ENCODE assay signal across 8 cellular contexts in the genomic region with DNA sequence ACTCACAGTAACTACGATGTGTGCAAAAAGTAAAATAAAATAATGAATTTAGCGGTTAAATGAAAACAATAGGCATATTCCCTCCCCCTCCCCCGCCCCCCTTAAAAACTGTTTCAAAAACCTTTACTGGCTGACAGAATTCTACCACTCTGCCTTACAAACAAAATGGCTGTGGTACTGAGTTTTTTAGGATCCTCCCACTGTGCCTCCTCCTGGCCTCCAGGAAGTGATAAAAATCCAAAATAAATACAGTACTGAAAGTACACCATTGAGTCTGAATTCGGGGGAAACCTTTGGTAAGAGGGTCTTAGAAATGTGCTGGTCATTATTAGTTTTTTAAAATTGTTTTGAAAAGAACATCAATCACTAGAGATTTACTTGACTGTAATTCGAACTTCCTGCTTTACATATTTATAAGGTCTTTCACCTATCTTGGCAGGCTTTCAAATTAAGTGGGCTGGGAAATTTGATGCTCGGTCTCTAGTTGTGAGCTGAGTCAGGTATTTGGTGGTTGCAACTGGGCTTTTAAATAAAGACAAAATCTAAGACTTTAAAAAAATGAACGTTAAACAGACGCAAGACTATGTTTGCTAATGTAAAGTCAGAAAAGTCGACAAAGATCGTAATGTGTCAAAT. TPM values are rescaled to one million over a fixed set of nuclear protein-coding genes. Genes with fewer than 3 reads are reported as not detected.
A peak's percentile ranks its signal among the peaks of the same experiment; 100 is the strongest.
DNase-seq lines count a peak whose midpoint lies in the region; ATAC-seq, FAIRE-seq and TF ChIP-seq lines count a peak whose summit lies in the region.

No MANE protein-coding gene starts in this region.

- peak; percentile 92 for FAIRE-seq in islet of Langerhans (lab: Jason Lieb, UNC)

- in situ Hi-C loops in GM13977 (cut with MboI; ENCODE audit: low pct_unique_long_range_greater_than_20kb, low sequenced_read_pairs, unreplicated experiment): no loop called here

- H3K27ac ChIP-seq in stomach: peak overlapping the region in 4 of 5 donors; percentile 82 to 88 (median 86)

- no peaks in the 10 kb centered on the region for H3K27me3 ChIP-seq in stomach

- intact Hi-C loops in stomach (cut with DNase I; ENCODE audit: low total_unique reads): no loop called here

- TF ChIP-seq CTCF in stomach (IDR thresholded peaks at IDR 0.05) (no peak), GM13977 (IDR thresholded peaks at IDR 0.05; ENCODE audit: extremely low read depth, insufficient read depth, missing control alignments) (no peak)

- no peak for TF ChIP-seq POLR2A in stomach (IDR thresholded peaks at IDR 0.05)

- no peaks in the 10 kb centered on the region for H3K36me3 ChIP-seq in stomach

- peaks cover 4 to 41% (median 20%) of the 10 kb centered on the region in 4 donors for H3K4me1 ChIP-seq in stomach

- H3K4me3 ChIP-seq in stomach: peak overlapping the region; percentile 58 to 73 (median 66)

- H3K9me3 ChIP-seq in stomach: no peaks in the 10 kb centered on the region

- ATAC-seq in HG03432 (IDR thresholded peaks at IDR 0.05; ENCODE audit: unreplicated experiment): peak; percentile 36

- DNase-seq in ELR (ENCODE audit: low read depth): peak; percentile 73
- DNase-seq in NCI-H82 treated with DMSO at 0.1 percent for 48 hours (lab: John Stamatoyannopoulos, UW; ENCODE audit: unreplicated experiment): peak; percentile 69
- peak; percentile 64 for DNase-seq in central memory CD4-positive, alpha-beta T cell
- no peak for DNase-seq in stomach
- DNase-seq in effector CD8-positive, alpha-beta T cell (lab: John Stamatoyannopoulos, UW): no peak
- DNase-seq in GM13977 (ENCODE audit: low spot score): no peak

- TF ChIP-seq EP300 in stomach (IDR thresholded peaks at IDR 0.05): no peak

- 7 to 13% (median 9%) methylated on average over 10 of the region's 10 CpGs for WGBS in stomach, 5 donors

RNA-seq across cellular contexts. Expression of a gene that starts 32.5 kb away (rescaled TPM):
- total RNA-seq in stomach: 100 to 1,000 TPM in 1 of 5 donors, 10 to 100 TPM in 4; 31.2 to 182 (median 48.1) TPM
- polyA plus RNA-seq in stomach: 1 to 10 TPM; 9.2 to 9.9 (median 9.7) TPM

Comparison
In these comparisons a context has a peak if more than half of its experiments do, and no peak if none do; other contexts are left out.
1. DNase-seq: peak in ELR (single experiment), NCI-H82 treated with DMSO at 0.1 percent for 48 hours (single experiment) and central memory CD4-positive, alpha-beta T cell (single experiment); none in stomach (single experiment), effector CD8-positive, alpha-beta T cell (single experiment) and GM13977 (single experiment).